Comparison of ENCODE assay signal across 21 cellular contexts in the genomic region with DNA sequence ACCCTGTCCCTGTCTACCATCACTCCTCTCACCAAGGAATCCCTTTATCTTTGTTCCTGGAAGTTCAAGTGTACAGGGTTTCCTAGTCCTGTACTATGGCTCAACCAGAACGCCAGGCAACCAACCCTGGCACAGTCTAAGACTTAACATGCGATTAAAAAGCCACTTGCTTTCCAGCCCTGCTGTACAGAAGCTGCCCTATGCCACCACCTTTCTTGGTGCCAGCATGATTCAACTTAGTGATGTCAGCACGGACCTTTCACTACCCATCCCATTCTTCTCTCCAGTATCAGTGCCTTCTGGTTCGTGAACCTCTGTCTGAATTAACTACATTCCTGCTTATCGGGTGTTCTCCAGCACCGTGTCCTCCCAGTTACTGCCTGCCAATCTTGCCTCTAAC.
DNase-seq lines count a peak whose midpoint lies in the region; ATAC-seq and TF ChIP-seq lines count a peak whose summit lies in the region.
"Had no signal": no experiment of that assay in that cellular context is flagged by ENCODE, and none has a peak within 500 bp of the region (broad histone marks: within the 10 kb centered on the region; RNA-seq: fewer than 3 reads in every experiment).

No MANE protein-coding gene starts in this region.

- peaks cover 43% of the 10 kb centered on the region for H3K4me1 ChIP-seq in DND-41 (ENCODE audit: insufficient read depth, low read length)
- H3K4me1 ChIP-seq: Peyer's patch had no signal

- peaks cover 79% of the 10 kb centered on the region for H3K79me2 ChIP-seq in DND-41 (ENCODE audit: insufficient read depth, low read length)

- DNase-seq in DND-41 (no peak), fibroblast of pulmonary artery (ENCODE audit: low read depth) (peak; percentile 18), myocyte (ENCODE audit: low read depth) (peak; percentile 19), anterior cingulate cortex (lab: John Stamatoyannopoulos, UW) (no peak)
- no peak for DNase-seq in activated effector memory CD4-positive, alpha-beta T cell treated with Interleukin-2 at 50 U/mL for 16 hours
- DNase-seq: ACHN; AML-193; CD4-positive, CD25-positive, alpha-beta regulatory T cell; H7; NCI-H1105; NCI-H1694; NCI-H2107; NCI-H2227 treated with DMSO at 0.1 percent for 48 hours; NCI-H524; Peyer's patch; SHP77 had no signal

- H2AFZ ChIP-seq in DND-41 (ENCODE audit: low read depth, low read length) = no peak overlapping the region

- H4K20me1 ChIP-seq in DND-41 (ENCODE audit: insufficient read depth, low read length) = no peaks in the 10 kb centered on the region

- no peaks in the 10 kb centered on the region for H3K27me3 ChIP-seq in DND-41 (ENCODE audit: insufficient read depth, low read length, poor library complexity)
- H3K27me3 ChIP-seq: Peyer's patch had no signal

- H3K27ac ChIP-seq in DND-41 (ENCODE audit: low read length) = peak overlapping the region; percentile 92
- H3K27ac ChIP-seq in KOPT-K1 (ENCODE audit: low read depth, low read length, poor library complexity, severe bottlenecking) = peak overlapping the region; percentile 88
- H3K27ac ChIP-seq: Peyer's patch had no signal

- peaks cover 32% of the 10 kb centered on the region for H3K36me3 ChIP-seq in DND-41 (ENCODE audit: insufficient read depth, low read length)
- H3K36me3 ChIP-seq in KOPT-K1 (ENCODE audit: insufficient read depth, low read length) = no peaks in the 10 kb centered on the region
- H3K36me3 ChIP-seq: Peyer's patch had no signal

- no peak overlapping the region for H3K4me2 ChIP-seq in DND-41 (ENCODE audit: insufficient read depth, low read length)

- no peak for ATAC-seq in DND-41 (ENCODE audit: insufficient read depth, low read depth)
- no peak for ATAC-seq in HG03095 (IDR thresholded peaks at IDR 0.05; ENCODE audit: unreplicated experiment)
- no peak for ATAC-seq in GM18861 (IDR thresholded peaks at IDR 0.05; ENCODE audit: unreplicated experiment)
- ATAC-seq: K562, SK-N-SH treated with all-trans-retinoic acid at 6 μM for 48 hours had no signal

- TF ChIP-seq CTCF in DND-41 (IDR thresholded peaks at IDR 0.05; ENCODE audit: borderline replicate concordance, extremely low read depth, low read length, poor library complexity, severe bottlenecking) (no peak), fibroblast of pulmonary artery (IDR thresholded peaks at IDR 0.05; ENCODE audit: low read length, missing control alignments) (no peak)

- H3K4me3 ChIP-seq in DND-41 (ENCODE audit: low read depth in 1 of 2, low read length in 2 of 2) (no peak overlapping the region), fibroblast of pulmonary artery (replicated peaks; ENCODE audit: low read depth, low read length) (no peak overlapping the region)
- H3K4me3 ChIP-seq: K562, Peyer's patch had no signal

- H3K9ac ChIP-seq in DND-41 (ENCODE audit: low read depth, low read length) = no peak overlapping the region

- H3K9me3 ChIP-seq in DND-41 (ENCODE audit: insufficient read depth, low read length, severe bottlenecking) (no peaks in the 10 kb centered on the region), KOPT-K1 (ENCODE audit: insufficient read depth, low read length, poor library complexity, severe bottlenecking) (no peaks in the 10 kb centered on the region)
- H3K9me3 ChIP-seq: Peyer's patch had no signal

Comparison
In these comparisons a context has a peak if more than half of its experiments do, and no peak if none do; other contexts are left out.
1. DNase-seq: peak in fibroblast of pulmonary artery (single experiment) and myocyte (single experiment); none in DND-41 (single experiment), anterior cingulate cortex (0 of 58) and activated effector memory CD4-positive, alpha-beta T cell treated with Interleukin-2 at 50 U/mL for 16 hours (single experiment).